Comparison of ENCODE assay signal across 19 cellular contexts in the genomic region with DNA sequence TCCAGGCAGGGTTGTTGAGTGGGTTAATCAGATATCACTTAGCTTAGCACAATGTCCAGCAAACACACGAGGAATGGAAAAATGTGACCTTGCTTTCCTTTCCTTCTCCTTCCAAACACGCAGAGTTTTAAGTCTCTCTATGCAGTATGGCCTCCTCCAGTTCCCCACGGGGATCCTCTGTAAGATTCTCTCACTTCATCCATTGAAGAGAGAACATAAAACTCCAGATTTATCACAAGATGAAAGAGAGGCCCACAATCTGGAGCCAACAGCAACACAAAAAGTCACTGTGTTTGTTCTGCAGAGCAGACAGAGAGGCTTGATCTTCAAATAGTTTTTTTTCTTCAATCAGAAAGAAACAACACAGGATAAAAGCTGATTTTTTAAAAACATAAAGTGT.
DNase-seq lines count a peak whose midpoint lies in the region; FAIRE-seq and TF ChIP-seq lines count a peak whose summit lies in the region.
"Had no signal": no experiment of that assay in that cellular context is flagged by ENCODE, and none has a peak within 500 bp of the region (broad histone marks: within the 10 kb centered on the region; RNA-seq: fewer than 3 reads in every experiment).

No MANE protein-coding gene starts in this region.

- H3K9me3 ChIP-seq in smooth muscle cell (replicated peaks; ENCODE audit: low read depth), result no peaks in the 10 kb centered on the region
- no peaks in the 10 kb centered on the region for H3K9me3 ChIP-seq in kidney (ENCODE audit: control insufficient read depth in 1 of 2, low read length in 2 of 2)

- no peak for DNase-seq in mesothelial cell of epicardium (ENCODE audit: low spot score in 2 of 2, unreplicated experiment in 2 of 2)
- peak; percentile 3 for DNase-seq in pons (ENCODE audit: low spot score)
- no peak for DNase-seq in smooth muscle cell (lab: John Stamatoyannopoulos, UW; ENCODE audit: unreplicated experiment)
- DNase-seq in kidney, result no peak
- no peak for DNase-seq in SIG-M5 (lab: John Stamatoyannopoulos, UW)
- no peak for DNase-seq in brain microvascular endothelial cell
- no peak for DNase-seq in NCI-H146 treated with DMSO at 0.1 percent for 48 hours (lab: John Stamatoyannopoulos, UW; ENCODE audit: unreplicated experiment)
- DNase-seq: C1 segment of cervical spinal cord; Calu3; CD4-positive, alpha-beta memory T cell; COR-L47; DMS53; DMS79 treated with DMSO at 0.1 percent for 48 hours; GF-D8; H9 had no signal

- peak overlapping the region; percentile 81 for H2AFZ ChIP-seq in smooth muscle cell (ENCODE audit: low read depth)
- H2AFZ ChIP-seq: GM23338 had no signal

- FAIRE-seq in endometrium (lab: Jason Lieb, UNC) (peak; percentile 96), kidney (lab: Jason Lieb, UNC) (no peak)
- FAIRE-seq: GM12891, GM18507 had no signal

- 47% methylated on average over 3 of the region's 3 CpGs for WGBS in smooth muscle cell (ENCODE audit: low lambda C conversion rate)

- peaks cover 36% of the 10 kb centered on the region for H3K4me1 Mint-ChIP-seq in mesothelial cell of epicardium
- H3K4me1 Mint-ChIP-seq: CD4-positive, alpha-beta memory T cell; GM23338; H9 had no signal

- H3K27ac ChIP-seq in smooth muscle cell (ENCODE audit: low read depth), result no peak overlapping the region
- H3K27ac ChIP-seq in kidney (ENCODE audit: low read depth in 2 of 2, low read length in 2 of 2), result no peak overlapping the region
- no peak overlapping the region for H3K27ac ChIP-seq in brain microvascular endothelial cell

- no peak overlapping the region for H3K4me3 ChIP-seq in smooth muscle cell
- no peak overlapping the region for H3K4me3 ChIP-seq in kidney (ENCODE audit: low read length in 2 of 2)
- H3K4me3 ChIP-seq in brain microvascular endothelial cell (ENCODE audit: low read depth, low read length), result no peak overlapping the region
- H3K4me3 ChIP-seq: GM23338 had no signal

- H3K27me3 ChIP-seq in smooth muscle cell (ENCODE audit: low read depth) (no peaks in the 10 kb centered on the region), brain microvascular endothelial cell (replicated peaks) (no peaks in the 10 kb centered on the region)

- peak overlapping the region; percentile 58 for H3K27ac Mint-ChIP-seq in mesothelial cell of epicardium
- H3K27ac Mint-ChIP-seq: CD4-positive, alpha-beta memory T cell; GM23338; H9 had no signal

- H3K27me3 Mint-ChIP-seq in mesothelial cell of epicardium (ENCODE audit: low read depth), result no peaks in the 10 kb centered on the region
- H3K27me3 Mint-ChIP-seq: CD4-positive, alpha-beta memory T cell had no signal

- H3K36me3 ChIP-seq in smooth muscle cell (ENCODE audit: low read depth) (no peaks in the 10 kb centered on the region), kidney (ENCODE audit: control insufficient read depth in 1 of 2, insufficient read depth in 2 of 2, low read length in 2 of 2) (no peaks in the 10 kb centered on the region), brain microvascular endothelial cell (replicated peaks) (no peaks in the 10 kb centered on the region)

- no peaks in the 10 kb centered on the region for H3K79me2 ChIP-seq in smooth muscle cell (ENCODE audit: low read depth)

- H3K4me3 Mint-ChIP-seq in mesothelial cell of epicardium, result no peak overlapping the region
- H3K4me3 Mint-ChIP-seq: CD4-positive, alpha-beta memory T cell; GM23338; H9 had no signal

- TF ChIP-seq CTCF in mesothelial cell of epicardium (IDR thresholded peaks at IDR 0.05; ENCODE audit: unreplicated experiment) (no peak), smooth muscle cell (IDR thresholded peaks at IDR 0.05; ENCODE audit: borderline replicate concordance, insufficient read depth, poor library complexity, severe bottlenecking) (no peak), kidney (IDR thresholded peaks at IDR 0.05; ENCODE audit: borderline replicate concordance, extremely low read depth, insufficient read depth) (no peak), brain microvascular endothelial cell (IDR thresholded peaks at IDR 0.05; ENCODE audit: low read depth, low read length, missing control alignments) (no peak)

- H3K9me3 Mint-ChIP-seq in mesothelial cell of epicardium, result no peaks in the 10 kb centered on the region
- H3K9me3 Mint-ChIP-seq: H9 had no signal

- intact Hi-C loops in kidney (cut with DNase I), result no loop called here

- H3K4me1 ChIP-seq in smooth muscle cell (ENCODE audit: low read depth), result no peaks in the 10 kb centered on the region
- no peaks in the 10 kb centered on the region for H3K4me1 ChIP-seq in kidney (ENCODE audit: control insufficient read depth in 1 of 2, insufficient read depth in 1 of 2, low read depth in 1 of 2, low read length in 2 of 2)

- H3K9ac ChIP-seq in smooth muscle cell (ENCODE audit: low read depth) (no peak overlapping the region), kidney (ENCODE audit: low read length in 2 of 2) (no peak overlapping the region)

- no peaks in the 10 kb centered on the region for H3K36me3 Mint-ChIP-seq in mesothelial cell of epicardium
- H3K36me3 Mint-ChIP-seq: CD4-positive, alpha-beta memory T cell had no signal

- no peaks in the 10 kb centered on the region for H3F3A ChIP-seq in smooth muscle cell (ENCODE audit: low read depth)

- in situ Hi-C loops in brain microvascular endothelial cell (cut with HindIII; ENCODE audit: low pct_ligation_motif_present, low sequenced_read_pairs), result no loop called here

- no peak overlapping the region for H3K4me2 ChIP-seq in smooth muscle cell
- H3K4me2 ChIP-seq: GM23338 had no signal

- H4K20me1 ChIP-seq in smooth muscle cell (ENCODE audit: low read depth), result no peaks in the 10 kb centered on the region
